ENCODE assay signal across 17 cellular contexts in genomic region chr11:1168256-1168655, GRCh38. TPM values are rescaled to one million over a fixed set of nuclear protein-coding genes. Genes with fewer than 3 reads are reported as not detected.
DNase-seq lines count a peak whose midpoint lies in the region; ATAC-seq, FAIRE-seq and TF ChIP-seq lines count a peak whose summit lies in the region.
"Had no signal": no experiment of that assay in that cellular context is flagged by ENCODE, and none has a peak within 500 bp of the region (broad histone marks: within the 10 kb centered on the region; RNA-seq: fewer than 3 reads in every experiment).

No MANE protein-coding gene starts in this region.

- H3K27me3 Mint-ChIP-seq in activated CD4-positive, alpha-beta memory T cell treated with anti-CD3 and anti-CD28 coated beads for 36 hours: no peaks in the 10 kb centered on the region
- H3K27me3 Mint-ChIP-seq: CD4-positive, CD25-positive, alpha-beta regulatory T cell had no signal

- no peaks in the 10 kb centered on the region for H3K36me3 Mint-ChIP-seq in activated CD4-positive, alpha-beta memory T cell treated with anti-CD3 and anti-CD28 coated beads for 36 hours
- H3K36me3 Mint-ChIP-seq: CD4-positive, CD25-positive, alpha-beta regulatory T cell had no signal

- no peaks in the 10 kb centered on the region for H3K9me3 ChIP-seq in A549
- H3K9me3 ChIP-seq: HAP-1 had no signal

- no peak overlapping the region for H3K4me3 ChIP-seq in A549
- H3K4me3 ChIP-seq: BLaER1 treated with 17β-estradiol and CSF1 and Interleukin-3, amounts not matched to agents 10 nM and 100 nM; GM12878; HAP-1 had no signal

- DNase-seq in A549 (ENCODE audit: low read depth in 1 of 2, low spot score in 1 of 2): no peak
- peak; percentile 14 for DNase-seq in GM12891 (ENCODE audit: insufficient read length, low spot score)
- peak; percentile 12 for DNase-seq in iPS-NIHi11 (ENCODE audit: low spot score)
- peak; percentile 55 for DNase-seq in posterior vena cava (ENCODE audit: low spot score)
- DNase-seq in activated gamma-delta T cell (lab: John Stamatoyannopoulos, UW): no peak
- no peak for DNase-seq in activated CD4-positive, alpha-beta memory T cell treated with anti-CD3 and anti-CD28 coated beads for 36 hours
- DNase-seq: AML-193; Calu3; CD4-positive, CD25-positive, alpha-beta regulatory T cell; DMS79; GOT3 had no signal

- intact Hi-C loops in posterior vena cava (cut with DNase I): no loop called here
- intact Hi-C loops in activated CD4-positive, alpha-beta memory T cell treated with anti-CD3 and anti-CD28 coated beads for 36 hours (cut with micrococcal nuclease): no loop called here

- peaks cover 7% of the 10 kb centered on the region for H3K9me3 Mint-ChIP-seq in activated CD4-positive, alpha-beta memory T cell treated with anti-CD3 and anti-CD28 coated beads for 36 hours
- H3K9me3 Mint-ChIP-seq: CD4-positive, CD25-positive, alpha-beta regulatory T cell had no signal

- TF ChIP-seq EP300 in A549 (IDR thresholded peaks at IDR 0.05): no peak

- no peaks in the 10 kb centered on the region for H3K4me1 Mint-ChIP-seq in activated CD4-positive, alpha-beta memory T cell treated with anti-CD3 and anti-CD28 coated beads for 36 hours (ENCODE audit: low read depth)
- H3K4me1 Mint-ChIP-seq: CD4-positive, CD25-positive, alpha-beta regulatory T cell had no signal

- no peak overlapping the region for H3K4me2 ChIP-seq in A549
- H3K4me2 ChIP-seq: BLaER1 treated with 17β-estradiol and CSF1 and Interleukin-3, amounts not matched to agents 10 nM and 100 nM had no signal

- no peak overlapping the region for H3K27ac ChIP-seq in A549
- H3K27ac ChIP-seq: BLaER1 treated with 17β-estradiol and CSF1 and Interleukin-3, amounts not matched to agents 10 nM and 100 nM had no signal

- POLR2A ChIA-PET in A549 (lab: Yijun Ruan, JAX): no interaction called here
- POLR2A ChIA-PET in activated CD4-positive, alpha-beta memory T cell treated with anti-CD3 and anti-CD28 coated beads for 36 hours (lab: Charles Lee): interaction anchor here (0.5 kb wide), 1 partner anchor 236 kb away, joined by 4 read pairs; no protein-coding TSS in a partner anchor

- TF ChIP-seq CTCF in A549 (IDR thresholded peaks at IDR 0.05): no peak

- TF ChIP-seq POLR2A in A549 (IDR thresholded peaks at IDR 0.05; ENCODE audit: low read length) (no peak), GM12891 (IDR thresholded peaks at IDR 0.05; ENCODE audit: low read depth, low read length) (no peak)

- H3K27ac Mint-ChIP-seq in activated CD4-positive, alpha-beta memory T cell treated with anti-CD3 and anti-CD28 coated beads for 36 hours: no peak overlapping the region

- no peak for FAIRE-seq in A549 (lab: Jason Lieb, UNC)
- FAIRE-seq in GM12891 (lab: Jason Lieb, UNC): no peak
- FAIRE-seq: GM12878 had no signal

- CTCF ChIA-PET in A549 (lab: Yijun Ruan, JAX): interaction anchor here (1.0 to 1.3 kb wide), 3 partner anchors 34 to 54 kb away, joined by 3 to 4 read pairs (median 3); no protein-coding TSS in a partner anchor
- CTCF ChIA-PET in activated CD4-positive, alpha-beta memory T cell treated with anti-CD3 and anti-CD28 coated beads for 36 hours (lab: Charles Lee): no interaction called here

- WGBS in A549 (ENCODE audit: missing lambda C conversion rate): 81% methylated on average over 8 of the region's 11 CpGs

- no peak for TF ChIP-seq RAD21 in A549 (conservative IDR thresholded peaks at IDR 0.05 in 1 of 2, IDR thresholded peaks at IDR 0.05 in 1 of 2)

- no peaks in the 10 kb centered on the region for H3K4me1 ChIP-seq in A549
- H3K4me1 ChIP-seq: BLaER1 treated with 17β-estradiol and CSF1 and Interleukin-3, amounts not matched to agents 10 nM and 100 nM; HAP-1 had no signal

- H3K4me3 Mint-ChIP-seq in activated CD4-positive, alpha-beta memory T cell treated with anti-CD3 and anti-CD28 coated beads for 36 hours: no peak overlapping the region
- H3K4me3 Mint-ChIP-seq: CD4-positive, CD25-positive, alpha-beta regulatory T cell had no signal

- ATAC-seq in A549 (peak; percentile 14 to 19; a peak in 2 of 6 replicates), GM21360 (IDR thresholded peaks at IDR 0.05; ENCODE audit: unreplicated experiment) (no peak)
- ATAC-seq: GM12878 had no signal

TF ChIP-seq in A549, 52 proteins besides CTCF, POLR2A, EP300 and RAD21:
- TF ChIP-seq ZFP36 (IDR thresholded peaks at IDR 0.05; ENCODE audit: borderline replicate concordance, partially characterized antibody): no peak
- TF ChIP-seq CHD2 (IDR thresholded peaks at IDR 0.05; ENCODE audit: low read length, partially characterized antibody): no peak
- no peak for TF ChIP-seq MAZ (IDR thresholded peaks at IDR 0.05; ENCODE audit: borderline replicate concordance, low read depth, low read length)
- no peak for TF ChIP-seq RCOR1 (IDR thresholded peaks at IDR 0.05; ENCODE audit: low read depth, low read length)
- TF ChIP-seq CBX8 (IDR thresholded peaks at IDR 0.05): no peak
- TF ChIP-seq SMC3 (IDR thresholded peaks at IDR 0.05): no peak
- TF ChIP-seq SREBF2 (IDR thresholded peaks at IDR 0.05): no peak
- no peak for TF ChIP-seq FOXS1 (CRISPR knock-in tag; IDR thresholded peaks at IDR 0.05)
- TF ChIP-seq EHF (CRISPR knock-in tag; IDR thresholded peaks at IDR 0.05): no peak
- no peak for TF ChIP-seq JUN (IDR thresholded peaks at IDR 0.05)
- TF ChIP-seq POLR2AphosphoS2 (conservative IDR thresholded peaks at IDR 0.05; ENCODE audit: low read length): no peak
- no peak for TF ChIP-seq RARB (CRISPR knock-in tag; IDR thresholded peaks at IDR 0.05)
- TF ChIP-seq KDM5A (IDR thresholded peaks at IDR 0.05): no peak
TF ChIP-seq in A549: peak in this region for 0.

TF ChIP-seq in GM12891, 5 proteins besides CTCF, POLR2A, EP300 and RAD21:
- no peak for TF ChIP-seq POU2F2 (IDR thresholded peaks at IDR 0.05; ENCODE audit: low read depth, low read length)
- TF ChIP-seq SPI1 (IDR thresholded peaks at IDR 0.05; ENCODE audit: low read depth, low read length): no peak
- TF ChIP-seq POLR2AphosphoS5 (IDR thresholded peaks at IDR 0.05; ENCODE audit: low read depth, low read length): no peak
- TF ChIP-seq TAF1 (IDR thresholded peaks at IDR 0.05; ENCODE audit: low read depth, low read length): no peak
- TF ChIP-seq PAX5 (IDR thresholded peaks at IDR 0.05; ENCODE audit: insufficient read depth, low read length, severe bottlenecking): no peak

RNA-seq across cellular contexts. Expression of gene MUC5AC, which starts 10.5 kb away (rescaled TPM):
- polyA plus RNA-seq in A549 (2011; rRNA removed) (7.4 and 24.5 TPM in 2 replicates), A549 (2017; fragmentation: RNase III; extraction: RNeasy Plus Mini Kit Qiagen cat#74134 plus additional on column Dnase treatment) (0.18 to 0.55 TPM (median 0.18 TPM) in 3 replicates)
- polyA plus RNA-seq in A549 (2012; cell fraction: cytosol; rRNA removed): 10.8 and 14.4 TPM in 2 replicates
- polyA plus RNA-seq in A549 (2012; cell fraction: nucleus; rRNA removed): 48.3 and 55.5 TPM in 2 replicates
- 26.6 and 31.9 TPM in 2 replicates for polyA minus RNA-seq in A549 (2011; rRNA and poly(A)+ RNA removed)
- 0.01 TPM for polyA plus RNA-seq in GM12891 (2012; ENCODE audit: low read depth, missing spikeins)
- not detected for total RNA-seq in posterior vena cava
- not detected for total RNA-seq in activated CD4-positive, alpha-beta memory T cell treated with anti-CD3 and anti-CD28 coated beads for 36 hours
- total RNA-seq: CD4-positive, CD25-positive, alpha-beta regulatory T cell; G401; GM12878; HT1080 had no signal
- polyA plus RNA-seq: CD4-positive, CD25-positive, alpha-beta regulatory T cell had no signal

RNA-seq across cellular contexts. Expression of gene MUC5B, which starts 54.6 kb away (rescaled TPM):
- 0.85 and 2.9 TPM in 2 replicates for polyA plus RNA-seq in A549 (2011; rRNA removed)
- polyA plus RNA-seq in A549 (2012; cell fraction: cytosol; rRNA removed): 0.15 and 0.63 TPM in 2 replicates
- polyA plus RNA-seq in A549 (2012; cell fraction: nucleus; rRNA removed): 1.5 and 3.7 TPM in 2 replicates
- polyA plus RNA-seq in A549 (2017; fragmentation: RNase III; extraction: RNeasy Plus Mini Kit Qiagen cat#74134 plus additional on column Dnase treatment): 0.70 to 1.4 TPM (median 0.81 TPM) in 3 replicates
- 4.5 and 5.7 TPM in 2 replicates for polyA minus RNA-seq in A549 (2011; rRNA and poly(A)+ RNA removed)
- polyA plus RNA-seq in GM12891 (2012; ENCODE audit: low read depth, missing spikeins): 0.12 TPM
- total RNA-seq in posterior vena cava: under 1 TPM in 1 of 2 donors, not detected in 1; 0.69 TPM
- not detected for total RNA-seq in activated CD4-positive, alpha-beta memory T cell treated with anti-CD3 and anti-CD28 coated beads for 36 hours
- total RNA-seq: CD4-positive, CD25-positive, alpha-beta regulatory T cell; G401 had no signal
- polyA plus RNA-seq: CD4-positive, CD25-positive, alpha-beta regulatory T cell; GM12878 had no signal

Comparison
In these comparisons a context has a peak if more than half of its experiments do, and no peak if none do; other contexts are left out.
1. DNase-seq: peak in GM12891 (single experiment), iPS-NIHi11 (single experiment) and posterior vena cava (single experiment); none in A549 (0 of 2), activated gamma-delta T cell (single experiment) and activated CD4-positive, alpha-beta memory T cell treated with anti-CD3 and anti-CD28 coated beads for 36 hours (single experiment).